11 cellular contexts compared by ENCODE assay signal in genomic region chr6:47598367-47598766, GRCh38.
"Had no signal": no experiment of that assay in that cellular context is flagged by ENCODE, and none has a peak within 500 bp of the region (broad histone marks: within the 10 kb centered on the region; RNA-seq: fewer than 3 reads in every experiment).

No MANE protein-coding gene starts in this region.

- H3K27ac ChIP-seq: GM23248 had no signal

- H3K4me1 Mint-ChIP-seq: GM23338, H9 had no signal

- H3K4me2 ChIP-seq: GM23338 had no signal

- H3K4me1 ChIP-seq: HAP-1 had no signal

- H3K9ac ChIP-seq: GM23248 had no signal

- FAIRE-seq: H1, H54 had no signal

- DNase-seq: GM23248, GOT3, H7, H9, HCEC 1CT, HFFc6 had no signal

- H2AFZ ChIP-seq: GM23248, GM23338 had no signal

- H3K4me3 ChIP-seq: GM23248, GM23338, HAP-1 had no signal

- H3K4me3 Mint-ChIP-seq: GM23338, H9, HFFc6 had no signal

- H3K27ac Mint-ChIP-seq: GM23338, H9, HFFc6 had no signal

- H3K9me3 Mint-ChIP-seq: GM23338, HFFc6 had no signal

- ATAC-seq: GM23338, HCT116 had no signal

- H3K9me3 ChIP-seq: HAP-1 had no signal
